8 cellular contexts compared by ENCODE assay signal in genomic region chr3:52983828-52984227, GRCh38.
A peak's percentile ranks its signal among the peaks of the same experiment; 100 is the strongest.
DNase-seq lines count a peak whose midpoint lies in the region; ATAC-seq lines count a peak whose summit lies in the region.

No MANE protein-coding gene starts in this region.

- peak overlapping the region; percentile 13 to 87 (median 77) for H3K4me3 Mint-ChIP-seq in CD4-positive, alpha-beta memory T cell
- H3K4me3 Mint-ChIP-seq in effector memory CD8-positive, alpha-beta T cell: peak overlapping the region; percentile 2 to 48

- no peaks in the 10 kb centered on the region for H3K9me3 ChIP-seq in CD4-positive, alpha-beta memory T cell (ENCODE audit: control insufficient read depth in 1 of 2, low read length in 2 of 2)

- no peaks in the 10 kb centered on the region for H3K36me3 ChIP-seq in CD4-positive, alpha-beta memory T cell (ENCODE audit: insufficient read depth, low read length)

- H3K9me3 Mint-ChIP-seq in CD4-positive, alpha-beta memory T cell: peaks cover 0 to 5% (median 0%) of the 10 kb centered on the region in 8 donors
- H3K9me3 Mint-ChIP-seq in effector memory CD8-positive, alpha-beta T cell: no peaks in the 10 kb centered on the region

- H3K4me1 Mint-ChIP-seq in CD4-positive, alpha-beta memory T cell: peaks cover 34 to 62% (median 43%) of the 10 kb centered on the region in 4 donors
- peaks cover 15 to 16% of the 10 kb centered on the region in 2 donors for H3K4me1 Mint-ChIP-seq in effector memory CD8-positive, alpha-beta T cell (ENCODE audit: low read depth in 2 of 2)

- intact Hi-C loops in CD4-positive, alpha-beta memory T cell (cut with micrococcal nuclease): loop anchor here (1.0 kb wide), 5 partner anchors 10 to 88 kb away; partner anchors contain the start of gene STIMATE

- H3K4me1 ChIP-seq in CD4-positive, alpha-beta memory T cell (ENCODE audit: insufficient read depth, low read length): peaks cover 37% of the 10 kb centered on the region

- CTCF ChIA-PET in CD4-positive, alpha-beta memory T cell (lab: Charles Lee; ENCODE audit: partially characterized antibody): interaction anchor here (0.9 to 2.2 kb wide), 14 partner anchors 9 to 133 kb away, joined by 3 to 13 read pairs (median 4); partner anchors contain the start of gene SFMBT1

- peak overlapping the region; percentile 85 to 97 (median 94) for H3K27ac Mint-ChIP-seq in CD4-positive, alpha-beta memory T cell
- H3K27ac Mint-ChIP-seq in effector memory CD8-positive, alpha-beta T cell: peak overlapping the region; percentile 30 to 67

- peak overlapping the region; percentile 19 for H3K27ac ChIP-seq in CD4-positive, alpha-beta memory T cell (ENCODE audit: low read depth, low read length)

- no peak for DNase-seq in CD4-positive, alpha-beta memory T cell
- DNase-seq in effector memory CD8-positive, alpha-beta T cell: no peak
- DNase-seq in NCI-H2081 treated with DMSO at 0.1 percent for 48 hours (lab: John Stamatoyannopoulos, UW) (no peak), HUDEP-2 (lab: John Stamatoyannopoulos, UW; ENCODE audit: unreplicated experiment in 76 of 76) (no peak), NCI-H2196 treated with DMSO at 0.1 percent for 48 hours (lab: John Stamatoyannopoulos, UW; ENCODE audit: unreplicated experiment) (no peak)
- DNase-seq in activated CD4-positive, CD25-positive, alpha-beta regulatory T cell (lab: John Stamatoyannopoulos, UW): no peak

- ATAC-seq in GM21367 (IDR thresholded peaks at IDR 0.05; ENCODE audit: unreplicated experiment) (peak; percentile 16), HG03571 (IDR thresholded peaks at IDR 0.05; ENCODE audit: unreplicated experiment) (peak; percentile 31)
- peak; percentile 37 for ATAC-seq in effector memory CD8-positive, alpha-beta T cell (replicated peaks)

- no peaks in the 10 kb centered on the region for H3K27me3 ChIP-seq in CD4-positive, alpha-beta memory T cell (ENCODE audit: insufficient read depth, low read length)

- H3K27me3 Mint-ChIP-seq in CD4-positive, alpha-beta memory T cell: no peaks in the 10 kb centered on the region
- H3K27me3 Mint-ChIP-seq in effector memory CD8-positive, alpha-beta T cell: no peaks in the 10 kb centered on the region

- peak overlapping the region in 1 of 2 donors; percentile 26 for H3K4me3 ChIP-seq in CD4-positive, alpha-beta memory T cell (ENCODE audit: low read length in 2 of 2)

- H3K36me3 Mint-ChIP-seq in CD4-positive, alpha-beta memory T cell: peaks cover 0 to 3% of the 10 kb centered on the region in 2 donors
- H3K36me3 Mint-ChIP-seq in effector memory CD8-positive, alpha-beta T cell (ENCODE audit: insufficient read depth): peaks cover 3% of the 10 kb centered on the region

- POLR2A ChIA-PET in CD4-positive, alpha-beta memory T cell (lab: Charles Lee; ENCODE audit: partially characterized antibody): interaction anchor here (0.6 to 9.3 kb wide), 17 partner anchors 9 to 90 kb away, joined by 3 to 118 read pairs (median 4); partner anchors contain the start of gene SFMBT1
